24 cellular contexts compared by ENCODE assay signal in the genomic region with DNA sequence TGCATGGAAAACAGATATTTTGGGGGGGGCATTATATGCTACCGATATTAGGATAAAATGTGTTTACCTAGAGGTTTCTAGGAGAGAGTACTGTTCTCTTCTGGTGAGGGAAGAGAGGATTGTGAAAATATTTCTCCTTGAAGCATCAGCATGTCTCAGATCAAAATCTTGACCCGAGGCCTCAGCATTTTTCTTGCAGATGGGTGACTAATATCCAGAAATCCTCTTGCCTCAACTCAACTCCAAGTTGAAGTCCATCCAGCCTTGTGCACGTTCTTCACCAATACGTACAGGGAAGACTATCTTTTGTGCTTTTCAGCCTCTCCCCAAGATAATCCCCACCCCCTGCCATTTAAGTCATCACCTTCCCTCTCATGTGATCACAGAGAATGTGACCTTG. TPM values are rescaled to one million over a fixed set of nuclear protein-coding genes. Genes with fewer than 3 reads are reported as not detected.
DNase-seq lines count a peak whose midpoint lies in the region; ATAC-seq and TF ChIP-seq lines count a peak whose summit lies in the region.
"Had no signal": no experiment of that assay in that cellular context is flagged by ENCODE, and none has a peak within 500 bp of the region (broad histone marks: within the 10 kb centered on the region; RNA-seq: fewer than 3 reads in every experiment).

No MANE protein-coding gene starts in this region.

- no peaks in the 10 kb centered on the region for H3K9me3 Mint-ChIP-seq in activated naive CD4-positive, alpha-beta T cell treated with anti-CD3 and anti-CD28 coated beads, Interleukin-2, amount 10 ng/mL, durations not matched to agents 7 days and 5 days
- H3K9me3 Mint-ChIP-seq in stimulated activated naive B cell treated with anti-CD40 and anti-IgM and Interleukin-4, amounts not matched to agents 10 μg/mL and 1 μg/mL and 100 μg/mL, for 72 hours = no peaks in the 10 kb centered on the region

- no peak overlapping the region for H3K4me2 ChIP-seq in OCI-LY7 (ENCODE audit: low read length)

- no peak for TF ChIP-seq POLR2A in Peyer's patch (IDR thresholded peaks at IDR 0.05)

- DNase-seq in activated naive CD4-positive, alpha-beta T cell treated with anti-CD3 and anti-CD28 coated beads, Interleukin-2, amount 10 ng/mL, durations not matched to agents 7 days and 5 days = no peak
- DNase-seq in activated naive CD4-positive, alpha-beta T cell (lab: John Stamatoyannopoulos, UW) = no peak
- DNase-seq in OCI-LY7 (ENCODE audit: low spot score) (no peak), iris pigment epithelial cell (ENCODE audit: low read depth) (peak; percentile 11), Peyer's patch (no peak), NCI-H82 treated with DMSO at 0.1 percent for 48 hours (lab: John Stamatoyannopoulos, UW; ENCODE audit: unreplicated experiment) (no peak)
- no peak for DNase-seq in stimulated activated naive B cell treated with anti-CD40 and anti-IgM and Interleukin-4, amounts not matched to agents 10 μg/mL and 1 μg/mL and 100 μg/mL, for 72 hours
- DNase-seq: ACHN; activated CD4-positive, alpha-beta T cell treated with anti-CD3 and anti-CD28 coated beads, Interleukin-2, amount 50 U/mL, for 4 hours; activated T-cell treated with anti-CD3 and anti-CD28 coated beads, Interleukin-2, amount 50 U/mL, for 48 hours; DMS153; esophagus squamous epithelium; GF-D8; substantia nigra; uterus had no signal

- peaks cover 60% of the 10 kb centered on the region for H3K36me3 ChIP-seq in OCI-LY7 (ENCODE audit: insufficient read depth, low read length)
- peaks cover 0 to 7% (median 0%) of the 10 kb centered on the region in 3 donors for H3K36me3 ChIP-seq in Peyer's patch
- H3K36me3 ChIP-seq: uterus had no signal

- no peak overlapping the region for H3K4me3 Mint-ChIP-seq in activated naive CD4-positive, alpha-beta T cell treated with anti-CD3 and anti-CD28 coated beads, Interleukin-2, amount 10 ng/mL, durations not matched to agents 7 days and 5 days
- H3K4me3 Mint-ChIP-seq in stimulated activated naive B cell treated with anti-CD40 and anti-IgM and Interleukin-4, amounts not matched to agents 10 μg/mL and 1 μg/mL and 100 μg/mL, for 72 hours = no peak overlapping the region

- no peaks in the 10 kb centered on the region for H3K79me2 ChIP-seq in OCI-LY7 (ENCODE audit: insufficient read depth, low read depth, low read length)

- H3K4me3 ChIP-seq in OCI-LY7 (ENCODE audit: low read depth, low read length, poor library complexity, severe bottlenecking) (no peak overlapping the region), Peyer's patch (no peak overlapping the region)
- H3K4me3 ChIP-seq: esophagus squamous epithelium, uterus had no signal

- TF ChIP-seq CTCF in OCI-LY7 (conservative IDR thresholded peaks at IDR 0.05; ENCODE audit: low read length) (no peak), Peyer's patch (IDR thresholded peaks at IDR 0.05) (no peak)

- H3K4me1 Mint-ChIP-seq in activated naive CD4-positive, alpha-beta T cell treated with anti-CD3 and anti-CD28 coated beads, Interleukin-2, amount 10 ng/mL, durations not matched to agents 7 days and 5 days = peaks cover 20% of the 10 kb centered on the region
- peaks cover 15 to 24% of the 10 kb centered on the region in 2 donors for H3K4me1 Mint-ChIP-seq in stimulated activated naive B cell treated with anti-CD40 and anti-IgM and Interleukin-4, amounts not matched to agents 10 μg/mL and 1 μg/mL and 100 μg/mL, for 72 hours

- intact Hi-C loops in OCI-LY7 (cut with micrococcal nuclease; ENCODE audit: unreplicated experiment) = no loop called here

- H4K20me1 ChIP-seq in OCI-LY7 (ENCODE audit: insufficient read depth, low read length) = no peaks in the 10 kb centered on the region

- no peaks in the 10 kb centered on the region for H3K27me3 Mint-ChIP-seq in activated naive CD4-positive, alpha-beta T cell treated with anti-CD3 and anti-CD28 coated beads, Interleukin-2, amount 10 ng/mL, durations not matched to agents 7 days and 5 days
- no peaks in the 10 kb centered on the region for H3K27me3 Mint-ChIP-seq in stimulated activated naive B cell treated with anti-CD40 and anti-IgM and Interleukin-4, amounts not matched to agents 10 μg/mL and 1 μg/mL and 100 μg/mL, for 72 hours

- no peaks in the 10 kb centered on the region for H3K9me3 ChIP-seq in OCI-LY7 (ENCODE audit: low read length)
- no peaks in the 10 kb centered on the region for H3K9me3 ChIP-seq in Peyer's patch
- H3K9me3 ChIP-seq: esophagus squamous epithelium, uterus had no signal

- peak overlapping the region; percentile 54 for H3K27ac Mint-ChIP-seq in activated naive CD4-positive, alpha-beta T cell treated with anti-CD3 and anti-CD28 coated beads, Interleukin-2, amount 10 ng/mL, durations not matched to agents 7 days and 5 days
- peak overlapping the region; percentile 67 for H3K27ac Mint-ChIP-seq in stimulated activated naive B cell treated with anti-CD40 and anti-IgM and Interleukin-4, amounts not matched to agents 10 μg/mL and 1 μg/mL and 100 μg/mL, for 72 hours

- TSS peak; percentile 34 for BruUV-seq in OCI-LY7 (replicated peaks; lab: Mats Ljungman, UMichigan)

- no peaks in the 10 kb centered on the region for H3K9me2 ChIP-seq in OCI-LY7 (ENCODE audit: insufficient read depth, low read length)

- CTCF ChIA-PET in activated naive CD4-positive, alpha-beta T cell treated with anti-CD3 and anti-CD28 coated beads, Interleukin-2, amount 10 ng/mL, durations not matched to agents 7 days and 5 days (lab: Charles Lee) = interaction anchor here (0.5 to 1.6 kb wide), 3 partner anchors 318 to 1070 kb away, joined by 3 to 5 read pairs (median 4); no protein-coding TSS in a partner anchor
- CTCF ChIA-PET in OCI-LY7 (lab: Charles Lee; ENCODE audit: unreplicated experiment) = no interaction called here

- no peak overlapping the region for H3K27ac ChIP-seq in OCI-LY7 (ENCODE audit: low read depth, low read length, poor library complexity, severe bottlenecking)
- no peak overlapping the region for H3K27ac ChIP-seq in Peyer's patch
- H3K27ac ChIP-seq: C4-2B, uterus, VCaP had no signal

- H2AFZ ChIP-seq in OCI-LY7 (ENCODE audit: low read length) = no peak overlapping the region

- H3K27me3 ChIP-seq in Peyer's patch = no peaks in the 10 kb centered on the region
- H3K27me3 ChIP-seq: esophagus squamous epithelium, uterus had no signal

- POLR2A ChIA-PET in OCI-LY7 (lab: Charles Lee) = interaction anchor here (0.6 to 0.7 kb wide), 2 partner anchors 120 to 172 kb away, joined by 3 read pairs; no protein-coding TSS in a partner anchor

- H3K36me3 Mint-ChIP-seq in activated naive CD4-positive, alpha-beta T cell treated with anti-CD3 and anti-CD28 coated beads, Interleukin-2, amount 10 ng/mL, durations not matched to agents 7 days and 5 days = peaks cover 56% of the 10 kb centered on the region
- peaks cover 48 to 63% of the 10 kb centered on the region in 2 donors for H3K36me3 Mint-ChIP-seq in stimulated activated naive B cell treated with anti-CD40 and anti-IgM and Interleukin-4, amounts not matched to agents 10 μg/mL and 1 μg/mL and 100 μg/mL, for 72 hours

- ATAC-seq in stimulated activated naive B cell treated with anti-CD40 and anti-IgM and Interleukin-4, amounts not matched to agents 10 μg/mL and 1 μg/mL and 100 μg/mL, for 72 hours (replicated peaks) = no peak
- no peak for ATAC-seq in GM21447 (IDR thresholded peaks at IDR 0.05; ENCODE audit: unreplicated experiment)

- no peaks in the 10 kb centered on the region for H3K4me1 ChIP-seq in OCI-LY7 (ENCODE audit: insufficient read depth, low read length, poor library complexity, severe bottlenecking)
- no peaks in the 10 kb centered on the region for H3K4me1 ChIP-seq in Peyer's patch
- H3K4me1 ChIP-seq: esophagus squamous epithelium, uterus had no signal

RNA-seq across cellular contexts. Expression of gene RASSF2, which starts 42.2 kb away (rescaled TPM):
- 30.0 and 30.5 TPM in 2 replicates for total RNA-seq in OCI-LY7 (2014; rRNA removed; shearing (Covaris generic))
- total RNA-seq in OCI-LY7 (2022) (36.5 and 37.9 TPM in 2 replicates), Peyer's patch (10 to 100 TPM in 1 of 4 donors, 1 to 10 TPM in 3; 2.8 to 39.6 (median 5.2) TPM)
- total RNA-seq: MCF 10A had no signal

RNA-seq across cellular contexts. Expression of gene PRND, which starts 59.5 kb away (rescaled TPM):
- not detected in 2 replicates for total RNA-seq in OCI-LY7 (2014; rRNA removed; shearing (Covaris generic))
- total RNA-seq in OCI-LY7 (2022) (not detected in 2 replicates), Peyer's patch (not detected)
- total RNA-seq: esophagus squamous epithelium; MCF 10A; myocyte; NCI-H460; osteoblast; renal cortical epithelial cell; T-helper 2 cell treated with Interferon-gamma antibody and Interleukin-4, amounts not matched to agents 100 ng/mL and 5 ng/mL, for 36 hours had no signal
